ENCODE assay signal across 1 cellular context in genomic region chr22:43885319-43885671, GRCh38.
TF ChIP-seq lines count a peak whose summit lies in the region.

No MANE protein-coding gene starts in this region.

TF ChIP-seq in SK-N-SH, 30 proteins besides CTCF, POLR2A, EP300 and RAD21:
- TF ChIP-seq TCF12 (IDR thresholded peaks at IDR 0.05) (no peak), SMC3 (IDR thresholded peaks at IDR 0.05; ENCODE audit: low read depth, low read length) (no peak), POLR2AphosphoS5 (IDR thresholded peaks at IDR 0.05; ENCODE audit: low read depth, low read length) (no peak), FOSL2 (IDR thresholded peaks at IDR 0.05; ENCODE audit: borderline replicate concordance, low read depth) (no peak), YY1 (IDR thresholded peaks at IDR 0.05; ENCODE audit: low read depth) (no peak), JUND (IDR thresholded peaks at IDR 0.05) (no peak), CHD2 (IDR thresholded peaks at IDR 0.05; ENCODE audit: low read length, partially characterized antibody) (no peak), MEF2A (IDR thresholded peaks at IDR 0.05; ENCODE audit: borderline replicate concordance, low read depth) (no peak), FOXJ3 (CRISPR knock-in tag; IDR thresholded peaks at IDR 0.05) (no peak), NFIC (IDR thresholded peaks at IDR 0.05; ENCODE audit: borderline replicate concordance) (no peak), PBX3 (IDR thresholded peaks at IDR 0.05) (no peak), FOXM1 (IDR thresholded peaks at IDR 0.05; ENCODE audit: low read depth) (no peak), ELF1 (IDR thresholded peaks at IDR 0.05) (no peak), NRF1 (IDR thresholded peaks at IDR 0.05; ENCODE audit: low read depth, low read length) (no peak), GABPA (IDR thresholded peaks at IDR 0.05; ENCODE audit: low read depth) (no peak), SIN3A (IDR thresholded peaks at IDR 0.05; ENCODE audit: borderline replicate concordance, low read depth, low read length) (no peak), GATA2 (CRISPR knock-in tag; IDR thresholded peaks at IDR 0.05) (no peak)
- TF ChIP-seq, protein P1, sequence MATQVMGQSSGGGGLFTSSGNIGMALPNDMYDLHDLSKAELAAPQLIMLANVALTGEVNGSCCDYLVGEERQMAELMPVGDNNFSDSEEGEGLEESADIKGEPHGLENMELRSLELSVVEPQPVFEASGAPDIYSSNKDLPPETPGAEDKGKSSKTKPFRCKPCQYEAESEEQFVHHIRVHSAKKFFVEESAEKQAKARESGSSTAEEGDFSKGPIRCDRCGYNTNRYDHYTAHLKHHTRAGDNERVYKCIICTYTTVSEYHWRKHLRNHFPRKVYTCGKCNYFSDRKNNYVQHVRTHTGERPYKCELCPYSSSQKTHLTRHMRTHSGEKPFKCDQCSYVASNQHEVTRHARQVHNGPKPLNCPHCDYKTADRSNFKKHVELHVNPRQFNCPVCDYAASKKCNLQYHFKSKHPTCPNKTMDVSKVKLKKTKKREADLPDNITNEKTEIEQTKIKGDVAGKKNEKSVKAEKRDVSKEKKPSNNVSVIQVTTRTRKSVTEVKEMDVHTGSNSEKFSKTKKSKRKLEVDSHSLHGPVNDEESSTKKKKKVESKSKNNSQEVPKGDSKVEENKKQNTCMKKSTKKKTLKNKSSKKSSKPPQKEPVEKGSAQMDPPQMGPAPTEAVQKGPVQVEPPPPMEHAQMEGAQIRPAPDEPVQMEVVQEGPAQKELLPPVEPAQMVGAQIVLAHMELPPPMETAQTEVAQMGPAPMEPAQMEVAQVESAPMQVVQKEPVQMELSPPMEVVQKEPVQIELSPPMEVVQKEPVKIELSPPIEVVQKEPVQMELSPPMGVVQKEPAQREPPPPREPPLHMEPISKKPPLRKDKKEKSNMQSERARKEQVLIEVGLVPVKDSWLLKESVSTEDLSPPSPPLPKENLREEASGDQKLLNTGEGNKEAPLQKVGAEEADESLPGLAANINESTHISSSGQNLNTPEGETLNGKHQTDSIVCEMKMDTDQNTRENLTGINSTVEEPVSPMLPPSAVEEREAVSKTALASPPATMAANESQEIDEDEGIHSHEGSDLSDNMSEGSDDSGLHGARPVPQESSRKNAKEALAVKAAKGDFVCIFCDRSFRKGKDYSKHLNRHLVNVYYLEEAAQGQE (IDR thresholded peaks at IDR 0.05; ENCODE audit: low read depth, low read length) = no peak
- TF ChIP-seq, protein P2, sequence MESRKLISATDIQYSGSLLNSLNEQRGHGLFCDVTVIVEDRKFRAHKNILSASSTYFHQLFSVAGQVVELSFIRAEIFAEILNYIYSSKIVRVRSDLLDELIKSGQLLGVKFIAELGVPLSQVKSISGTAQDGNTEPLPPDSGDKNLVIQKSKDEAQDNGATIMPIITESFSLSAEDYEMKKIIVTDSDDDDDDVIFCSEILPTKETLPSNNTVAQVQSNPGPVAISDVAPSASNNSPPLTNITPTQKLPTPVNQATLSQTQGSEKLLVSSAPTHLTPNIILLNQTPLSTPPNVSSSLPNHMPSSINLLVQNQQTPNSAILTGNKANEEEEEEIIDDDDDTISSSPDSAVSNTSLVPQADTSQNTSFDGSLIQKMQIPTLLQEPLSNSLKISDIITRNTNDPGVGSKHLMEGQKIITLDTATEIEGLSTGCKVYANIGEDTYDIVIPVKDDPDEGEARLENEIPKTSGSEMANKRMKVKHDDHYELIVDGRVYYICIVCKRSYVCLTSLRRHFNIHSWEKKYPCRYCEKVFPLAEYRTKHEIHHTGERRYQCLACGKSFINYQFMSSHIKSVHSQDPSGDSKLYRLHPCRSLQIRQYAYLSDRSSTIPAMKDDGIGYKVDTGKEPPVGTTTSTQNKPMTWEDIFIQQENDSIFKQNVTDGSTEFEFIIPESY (IDR thresholded peaks at IDR 0.05; ENCODE audit: borderline replicate concordance, low read depth) = no peak
TF ChIP-seq in SK-N-SH: peak in this region for 0.
